14 cellular contexts compared by ENCODE assay signal in genomic region chr4:22487333-22487732, GRCh38.
"Had no signal": no experiment of that assay in that cellular context is flagged by ENCODE, and none has a peak within 500 bp of the region (broad histone marks: within the 10 kb centered on the region; RNA-seq: fewer than 3 reads in every experiment).

No MANE protein-coding gene starts in this region.

- ATAC-seq: activated T-helper 17 cell treated with anti-CD3 and anti-CD28 coated beads, Interleukin-2, amount 50 U/mL, for 72 hours; mucosa of descending colon; natural killer cell; upper lobe of right lung; WTC11 had no signal

- H3K4me3 ChIP-seq: colonic mucosa, mucosa of descending colon, upper lobe of right lung had no signal

- H3K36me3 ChIP-seq: colonic mucosa, upper lobe of right lung had no signal

- DNase-seq: activated CD4-positive, alpha-beta T cell treated with anti-CD3 and anti-CD28 coated beads for 48 hours; activated naive CD4-positive, alpha-beta T cell treated with anti-CD3 and anti-CD28 coated beads for 36 hours; activated T-cell treated with anti-CD3 and anti-CD28 coated beads for 4 hours; caudate nucleus; colonic mucosa; effector memory CD4-positive, alpha-beta T cell; left cardiac atrium; mucosa of descending colon; natural killer cell; stimulated activated CD4-positive, alpha-beta T cell treated with anti-CD3 and anti-CD28 coated beads, Interleukin-15, amount 100 ng/mL, for 24 hours; stimulated activated CD4-positive, alpha-beta T cell treated with anti-CD3 and anti-CD28 coated beads, Interleukin-4, amount 100 ng/mL, for 24 hours; upper lobe of right lung had no signal

- H3K27ac ChIP-seq: colonic mucosa, upper lobe of right lung had no signal

- H3K27me3 ChIP-seq: colonic mucosa, upper lobe of right lung had no signal

- H3K9me3 ChIP-seq: colonic mucosa, mucosa of descending colon, upper lobe of right lung had no signal
